ENCODE assay signal across 1 cellular context in genomic region chr6:34138924-34139323, GRCh38.
TF ChIP-seq lines count a peak whose summit lies in the region.

No MANE protein-coding gene starts in this region.

TF ChIP-seq in GM23338, 12 proteins besides CTCF, POLR2A, EP300 and RAD21:
- TF ChIP-seq ZNF462 (CRISPR knock-in tag; IDR thresholded peaks at IDR 0.05) (no peak), JUNB (IDR thresholded peaks at IDR 0.05; ENCODE audit: unreplicated experiment) (no peak), POLR2AphosphoS5 (IDR thresholded peaks at IDR 0.05; ENCODE audit: low read depth) (no peak), STAT1 (IDR thresholded peaks at IDR 0.05; ENCODE audit: unreplicated experiment) (no peak), EZH2 (IDR thresholded peaks at IDR 0.05; ENCODE audit: low read depth, unreplicated experiment) (no peak)
TF ChIP-seq in GM23338: peak in this region for 0.
